Comparison of ENCODE assay signal across 8 cellular contexts in genomic region chr18:48929212-48929612, GRCh38. TPM values are rescaled to one million over a fixed set of nuclear protein-coding genes. Genes with fewer than 3 reads are reported as not detected.
DNase-seq lines count a peak whose midpoint lies in the region; ATAC-seq and TF ChIP-seq lines count a peak whose summit lies in the region.

No MANE protein-coding gene starts in this region.

- peak overlapping the region; percentile 33 for H3K9ac ChIP-seq in mucosa of stomach (ENCODE audit: low read length)

- TF ChIP-seq CTCF in A673 (conservative IDR thresholded peaks at IDR 0.05; ENCODE audit: low read depth, low read length) (no peak), brain (conservative IDR thresholded peaks at IDR 0.05) (no peak), foreskin fibroblast (IDR thresholded peaks at IDR 0.05; ENCODE audit: low read depth, low read length) (no peak)

- H3K27ac Mint-ChIP-seq in brain, result peak overlapping the region; percentile 72 to 93 (median 90)

- peak overlapping the region; percentile 88 for H3K27ac ChIP-seq in A673 (ENCODE audit: low read depth, low read length, poor library complexity, severe bottlenecking)

- no peaks in the 10 kb centered on the region for H3K36me3 Mint-ChIP-seq in brain

- no peaks in the 10 kb centered on the region for H3K9me3 Mint-ChIP-seq in brain

- no peak overlapping the region for H3K4me3 ChIP-seq in A673 (ENCODE audit: low read depth, low read length, poor library complexity, severe bottlenecking)
- H3K4me3 ChIP-seq in mucosa of stomach (ENCODE audit: low read length), result no peak overlapping the region
- H3K4me3 ChIP-seq in foreskin fibroblast (ENCODE audit: low read depth in 1 of 2, low read length in 2 of 2), result peak overlapping the region in 1 of 2 donors; percentile 5

- H3K9me3 ChIP-seq in A673 (ENCODE audit: low read depth, low read length, poor library complexity, severe bottlenecking) (no peaks in the 10 kb centered on the region), mucosa of stomach (ENCODE audit: control insufficient read depth, low read length) (no peaks in the 10 kb centered on the region)

- POLR2A ChIA-PET in A673 (lab: Charles Lee; ENCODE audit: low non-redundant PET), result interaction anchor here (0.7 kb wide), 1 partner anchor 73 kb away, joined by 6 read pairs; no protein-coding TSS in a partner anchor

- DNase-seq in A673 (ENCODE audit: low spot score) (no peak), foreskin fibroblast (no peak), anterior cingulate cortex (lab: John Stamatoyannopoulos, UW) (no peak)

- peaks cover 10% of the 10 kb centered on the region for H3K27me3 Mint-ChIP-seq in brain

- ATAC-seq in HG03460 (IDR thresholded peaks at IDR 0.05; ENCODE audit: unreplicated experiment) (peak; percentile 11), HG02571 (IDR thresholded peaks at IDR 0.05; ENCODE audit: unreplicated experiment) (no peak), GM21515 (IDR thresholded peaks at IDR 0.05; ENCODE audit: unreplicated experiment) (no peak)

- H3K36me3 ChIP-seq in A673 (ENCODE audit: insufficient read depth, low read length, poor library complexity, severe bottlenecking) (no peaks in the 10 kb centered on the region), mucosa of stomach (ENCODE audit: control insufficient read depth, insufficient read depth, low read length) (no peaks in the 10 kb centered on the region)

- H3K4me1 ChIP-seq in A673 (ENCODE audit: insufficient read depth, low read length, poor library complexity, severe bottlenecking) (peaks cover 95% of the 10 kb centered on the region), mucosa of stomach (ENCODE audit: control insufficient read depth, insufficient read depth, low read length) (peaks cover 98% of the 10 kb centered on the region)

- peaks cover 98% of the 10 kb centered on the region for H3K4me1 Mint-ChIP-seq in brain

- no TSS peak for BruUV-seq in A673 (replicated peaks; lab: Mats Ljungman, UMichigan)

- H3K4me3 Mint-ChIP-seq in brain, result peak overlapping the region; percentile 56 to 73 (median 70)

- H3K27me3 ChIP-seq in A673 (replicated peaks; ENCODE audit: insufficient read depth, low read depth, low read length, poor library complexity) (no peaks in the 10 kb centered on the region), mucosa of stomach (ENCODE audit: control insufficient read depth, insufficient read depth, low read length) (no peaks in the 10 kb centered on the region)

- CTCF ChIA-PET in A673 (lab: Charles Lee), result no interaction called here

- intact Hi-C loops in A673 (cut with micrococcal nuclease; ENCODE audit: unreplicated experiment), result no loop called here

RNA-seq across cellular contexts. Expression of gene SMAD7, which starts 21.6 kb away (rescaled TPM):
- total RNA-seq in A673 (2021), result 11.4 and 12.0 TPM in 2 replicates
- 8.0 TPM for polyA plus RNA-seq in brain (ENCODE audit: insufficient read depth, low read depth, low replicate concordance)
